In the genomic region with DNA sequence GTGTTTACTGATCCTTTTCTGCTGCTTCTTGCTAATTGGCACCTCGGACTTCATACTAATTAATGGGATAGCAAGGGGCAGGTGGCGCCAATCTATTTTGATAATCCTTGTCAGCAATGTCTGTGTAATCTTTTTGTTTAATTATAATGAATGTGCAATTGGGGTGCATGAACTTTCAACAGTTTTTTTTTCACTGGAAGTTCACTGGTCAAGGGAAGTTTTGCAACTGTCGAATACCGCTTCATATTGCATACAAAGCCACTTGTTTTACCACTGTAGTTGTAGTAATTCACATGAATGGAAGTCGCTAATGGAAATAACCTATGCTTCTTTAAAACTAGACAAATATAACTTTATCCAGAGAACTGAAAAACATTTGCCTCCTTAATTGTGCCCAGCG, we compare ENCODE assay signal across 20 cellular contexts.
DNase-seq lines count a peak whose midpoint lies in the region; ATAC-seq, FAIRE-seq and TF ChIP-seq lines count a peak whose summit lies in the region.
"Had no signal": no experiment of that assay in that cellular context is flagged by ENCODE, and none has a peak within 500 bp of the region (broad histone marks: within the 10 kb centered on the region; RNA-seq: fewer than 3 reads in every experiment).

No MANE protein-coding gene starts in this region.

- peak overlapping the region; percentile 75 for H3K4me2 ChIP-seq in A549

- CTCF ChIA-PET in A549 (lab: Yijun Ruan, JAX) = no interaction called here

- H3K4me3 Mint-ChIP-seq in nephron (peak overlapping the region in 1 of 3 experiments; percentile 21), osteocyte (ENCODE audit: unreplicated experiment) (no peak overlapping the region)

- TF ChIP-seq RAD21 in A549 (conservative IDR thresholded peaks at IDR 0.05 in 1 of 2, IDR thresholded peaks at IDR 0.05 in 1 of 2) = no peak

- H3K4me1 Mint-ChIP-seq in nephron (peaks cover 4% of the 10 kb centered on the region), osteocyte (ENCODE audit: unreplicated experiment) (peaks cover 5% of the 10 kb centered on the region)

- TF ChIP-seq POLR2A in A549 (IDR thresholded peaks at IDR 0.05; ENCODE audit: low read length) = no peak
- TF ChIP-seq POLR2A in esophagus muscularis mucosa (IDR thresholded peaks at IDR 0.05; ENCODE audit: low read depth) = no peak

- H3K27me3 Mint-ChIP-seq in nephron (ENCODE audit: low read depth) (no peaks in the 10 kb centered on the region), osteocyte (ENCODE audit: unreplicated experiment) (no peaks in the 10 kb centered on the region)

- intact Hi-C loops in esophagus muscularis mucosa (cut with DNase I) = no loop called here

- H3K9me3 ChIP-seq in A549 = no peaks in the 10 kb centered on the region
- no peaks in the 10 kb centered on the region for H3K9me3 ChIP-seq in esophagus muscularis mucosa
- H3K9me3 ChIP-seq: SJSA1 had no signal

- H3K9me3 Mint-ChIP-seq in nephron (no peaks in the 10 kb centered on the region), osteocyte (ENCODE audit: unreplicated experiment) (no peaks in the 10 kb centered on the region)

- TF ChIP-seq CTCF in A549 (IDR thresholded peaks at IDR 0.05) (no peak), nephron (IDR thresholded peaks at IDR 0.05; ENCODE audit: unreplicated experiment in 3 of 3) (no peak), esophagus muscularis mucosa (IDR thresholded peaks at IDR 0.05) (no peak), osteocyte (IDR thresholded peaks at IDR 0.05) (no peak)

- H3K4me3 ChIP-seq in A549 (no peak overlapping the region), esophagus muscularis mucosa (no peak overlapping the region)
- H3K4me3 ChIP-seq: GM23248, K562, SJSA1 had no signal

- H3K27ac ChIP-seq in A549 (peak overlapping the region; percentile 53 to 67), esophagus muscularis mucosa (replicated peaks in 1 of 4) (no peak overlapping the region)
- H3K27ac ChIP-seq: GM23248, SJSA1 had no signal

- no peaks in the 10 kb centered on the region for H3K27me3 ChIP-seq in esophagus muscularis mucosa
- H3K27me3 ChIP-seq: SJSA1 had no signal

- no peak for DNase-seq in A549 (ENCODE audit: low read depth in 1 of 2, low spot score in 1 of 2)
- DNase-seq in D341Med (ENCODE audit: low spot score) = peak; percentile 64
- DNase-seq in NOMO-1 treated with dmso at 0.1 percent for 144 hours (lab: John Stamatoyannopoulos, UW; ENCODE audit: unreplicated experiment) = no peak
- DNase-seq in esophagus muscularis mucosa (ENCODE audit: extremely low spot score) = no peak
- DNase-seq in osteocyte (ENCODE audit: extremely low spot score, unreplicated experiment) = no peak
- DNase-seq: C1 segment of cervical spinal cord, GF-D8, GM23248, NCI-H1436 treated with DMSO at 0.1 percent for 48 hours, NCI-H2029, NCI-H774, SW 1271, T-helper 2 cell had no signal

- POLR2A ChIA-PET in A549 (lab: Yijun Ruan, JAX) = no interaction called here

- no peaks in the 10 kb centered on the region for H3K36me3 ChIP-seq in esophagus muscularis mucosa
- H3K36me3 ChIP-seq: SJSA1 had no signal

- WGBS in A549 (ENCODE audit: missing lambda C conversion rate) = 2% methylated on average over 6 of the region's 6 CpGs
- WGBS in esophagus muscularis mucosa = 70% methylated on average over 6 of the region's 6 CpGs

- TF ChIP-seq EP300 in A549 (IDR thresholded peaks at IDR 0.05) (no peak), esophagus muscularis mucosa (IDR thresholded peaks at IDR 0.05) (no peak)

- H3K27ac Mint-ChIP-seq in nephron (peak overlapping the region; percentile 54 to 76 (median 70)), osteocyte (ENCODE audit: unreplicated experiment) (no peak overlapping the region)

- ATAC-seq in A549 (no peak), HG03135 (IDR thresholded peaks at IDR 0.05; ENCODE audit: unreplicated experiment) (no peak)
- ATAC-seq: HCT116, K562, Panc1 had no signal

- H3K4me1 ChIP-seq in A549 (peaks cover 64% of the 10 kb centered on the region), esophagus muscularis mucosa (peaks cover 0 to 7% (median 0%) of the 10 kb centered on the region in 4 donors)
- H3K4me1 ChIP-seq: SJSA1 had no signal

- FAIRE-seq in A549 (lab: Jason Lieb, UNC) = no peak
- FAIRE-seq: K562 had no signal

- H3K36me3 Mint-ChIP-seq in nephron (ENCODE audit: low read depth) = no peaks in the 10 kb centered on the region
- H3K36me3 Mint-ChIP-seq in osteocyte (ENCODE audit: unreplicated experiment) = no peaks in the 10 kb centered on the region

TF ChIP-seq in A549, 52 proteins besides CTCF, POLR2A, EP300 and RAD21:
- peak in 1 of 2 experiments; percentile 56; a peak in 1 of 4 replicates for TF ChIP-seq CEBPB (IDR thresholded peaks at IDR 0.05)
- no peak for TF ChIP-seq NPAS2 (CRISPR knock-in tag; IDR thresholded peaks at IDR 0.05; ENCODE audit: borderline replicate concordance)
- TF ChIP-seq TP53 (CRISPR knock-in tag; IDR thresholded peaks at IDR 0.05) = no peak

TF ChIP-seq in PFSK-1, 5 proteins besides CTCF, POLR2A, EP300 and RAD21:
- TF ChIP-seq TAF1 (IDR thresholded peaks at IDR 0.05; ENCODE audit: borderline replicate concordance, insufficient read depth, low read length) (peak; percentile 7; the same call in 1 of the 2 replicates), POLR2AphosphoS5 (IDR thresholded peaks at IDR 0.05; ENCODE audit: low read depth, low read length) (no peak)
TF ChIP-seq in PFSK-1: peak in this region for 1.

Comparison
In these comparisons a context has a peak if more than half of its experiments do, and no peak if none do; other contexts are left out.
1. H3K27ac ChIP-seq: peak in A549 (2 of 2); none in esophagus muscularis mucosa (0 of 4).